ENCODE assay signal across 8 cellular contexts in the genomic region with DNA sequence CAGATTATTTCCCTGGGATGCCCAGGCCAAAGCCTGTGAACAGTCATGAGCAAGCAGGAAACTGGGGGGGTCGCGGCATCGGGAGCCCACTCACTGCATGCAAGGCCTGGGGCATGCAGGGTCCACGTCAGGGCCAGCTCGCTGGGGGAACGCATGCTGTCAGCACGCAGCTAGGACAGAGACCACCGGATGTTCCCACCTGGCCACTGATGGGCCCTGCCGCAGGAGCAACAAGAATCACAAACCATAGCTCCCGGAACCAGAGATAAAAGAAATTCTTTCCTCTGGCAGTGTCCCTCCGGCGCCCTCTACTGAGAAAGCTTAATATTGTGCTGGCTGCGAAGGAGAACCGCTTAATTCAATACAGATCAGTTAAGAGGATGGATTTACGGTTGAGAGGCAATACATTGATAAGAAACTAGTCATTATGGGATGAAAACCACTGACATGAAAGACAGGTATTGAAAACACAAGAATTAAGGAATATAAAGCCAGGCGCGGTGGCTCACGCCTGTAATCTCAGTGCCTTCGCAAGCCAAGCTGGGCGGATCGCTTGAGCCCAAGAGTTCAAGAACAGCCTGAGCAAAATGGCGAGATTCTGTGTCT. TPM values are rescaled to one million over a fixed set of nuclear protein-coding genes. Genes with fewer than 3 reads are reported as not detected.
A peak's percentile ranks its signal among the peaks of the same experiment; 100 is the strongest.
DNase-seq lines count a peak whose midpoint lies in the region; ATAC-seq, FAIRE-seq and TF ChIP-seq lines count a peak whose summit lies in the region.

No MANE protein-coding gene starts in this region.

- peak overlapping the region; percentile 45 for H2AFZ ChIP-seq in GM23338

- TF ChIP-seq CTCF in A549 (IDR thresholded peaks at IDR 0.05) (peak; percentile 72), GM23338 (conservative IDR thresholded peaks at IDR 0.05; ENCODE audit: low read depth in 2 of 2) (peak; percentile 84 to 88), lung (IDR thresholded peaks at IDR 0.05; ENCODE audit: control extremely low read depth, extremely low read depth) (peak; percentile 76)

- H3F3A ChIP-seq in GM23338 (replicated peaks; ENCODE audit: low read depth) = no peaks in the 10 kb centered on the region

- CTCF ChIA-PET in A549 (lab: Yijun Ruan, JAX) = interaction anchor here (0.6 to 6.0 kb wide), 48 partner anchors 8 to 598 kb away, joined by 3 to 95 read pairs (median 4); partner anchors contain the start of genes DDR1, MUCL3, PSORS1C1 and VARS2

- peak overlapping the region; percentile 37; the same call in 2 of the 3 replicates for H3K4me3 Mint-ChIP-seq in GM23338

- peak overlapping the region; percentile 57 for H3K4me2 ChIP-seq in A549
- no peak overlapping the region for H3K4me2 ChIP-seq in GM23338

- DNase-seq in A549 (ENCODE audit: low read depth in 1 of 2, low spot score in 1 of 2) = peak; percentile 53 to 55
- DNase-seq in GM23338 (ENCODE audit: low spot score) = peak; percentile 95
- peak; percentile 79 for DNase-seq in NCI-H748 (lab: John Stamatoyannopoulos, UW; ENCODE audit: unreplicated experiment)
- DNase-seq in activated CD4-positive, alpha-beta T cell treated with anti-CD3 and anti-CD28 coated beads, Interleukin-2, amount 50 U/mL, for 4 hours = peak; percentile 63 to 66
- peak; percentile 36 to 65 for DNase-seq in dermis microvascular lymphatic vessel endothelial cell (ENCODE audit: low read depth in 2 of 2)
- peak; percentile 65 for DNase-seq in lung (ENCODE audit: low spot score)
- peak; percentile 54 for DNase-seq in stimulated activated CD8-positive, alpha-beta memory T cell treated with anti-CD3 and anti-CD28 coated beads, Interleukin-12 subunit alpha, Interleukin-12 subunit beta, amount 100 ng/mL, for 1 hour (ENCODE audit: low read depth)

- peak; percentile 70 to 71 for TF ChIP-seq RAD21 in A549 (conservative IDR thresholded peaks at IDR 0.05 in 1 of 2, IDR thresholded peaks at IDR 0.05 in 1 of 2)

- peak overlapping the region in 1 of 2 experiments; percentile 84; a peak in 3 of 6 replicates for H3K27ac ChIP-seq in A549
- H3K27ac ChIP-seq in GM23338 (ENCODE audit: low read depth) = no peak overlapping the region
- H3K27ac ChIP-seq in lung (ENCODE audit: low read depth in 1 of 2, low read length in 1 of 2) = no peak overlapping the region

- POLR2A ChIA-PET in A549 (lab: Yijun Ruan, JAX) = interaction anchor here (0.7 to 1.5 kb wide), 4 partner anchors 35 to 172 kb away, joined by 3 to 7 read pairs (median 4); partner anchors contain the start of genes PSORS1C1 and VARS2

- H3K36me3 ChIP-seq in GM23338 (ENCODE audit: insufficient read depth) (no peaks in the 10 kb centered on the region), lung (ENCODE audit: control insufficient read depth in 2 of 2, insufficient read depth in 2 of 2, low read length in 2 of 2) (no peaks in the 10 kb centered on the region)

- H3K79me2 ChIP-seq in GM23338 (replicated peaks; ENCODE audit: insufficient read depth) = no peaks in the 10 kb centered on the region

- H3K4me1 ChIP-seq in A549 (no peaks in the 10 kb centered on the region), GM23338 (ENCODE audit: insufficient read depth) (peaks cover 3% of the 10 kb centered on the region; the same call in 1 of the 2 replicates), lung (ENCODE audit: control insufficient read depth in 2 of 2, insufficient read depth in 2 of 2, low read length in 2 of 2) (peaks cover 0 to 6% of the 10 kb centered on the region in 2 donors)

- peak overlapping the region; percentile 93 for H3K27ac Mint-ChIP-seq in GM23338

- peaks cover 17% of the 10 kb centered on the region for H3K4me1 Mint-ChIP-seq in GM23338

- FAIRE-seq in A549 (lab: Jason Lieb, UNC) = no peak

- H3K9me3 ChIP-seq in A549 (no peaks in the 10 kb centered on the region), lung (ENCODE audit: control insufficient read depth in 2 of 2, insufficient read depth in 1 of 2, low read length in 1 of 2) (no peaks in the 10 kb centered on the region)

- peak; percentile 81 to 91 for ATAC-seq in A549
- peak; percentile 82 for ATAC-seq in GM23338
- no peak for ATAC-seq in lung (ENCODE audit: insufficient read depth, low FRiP score)
- ATAC-seq in GM21526 (IDR thresholded peaks at IDR 0.05; ENCODE audit: low FRiP score, unreplicated experiment) = no peak

- no peak for TF ChIP-seq EP300 in A549 (IDR thresholded peaks at IDR 0.05)

- no peaks in the 10 kb centered on the region for H4K20me1 ChIP-seq in GM23338 (replicated peaks; ENCODE audit: insufficient read depth)

- H3K9me2 ChIP-seq in GM23338 (ENCODE audit: insufficient read depth) = no peaks in the 10 kb centered on the region

- no peaks in the 10 kb centered on the region for H3K36me3 Mint-ChIP-seq in GM23338 (ENCODE audit: low read depth)

- WGBS in A549 (ENCODE audit: missing lambda C conversion rate) = 38% methylated on average over 15 of the region's 22 CpGs
- 22% methylated on average over 22 of the region's 22 CpGs for WGBS in lung, 2 donors

- no peak for TF ChIP-seq POLR2A in A549 (IDR thresholded peaks at IDR 0.05; ENCODE audit: low read length)

- peaks cover 13% of the 10 kb centered on the region for H3K27me3 Mint-ChIP-seq in GM23338 (ENCODE audit: insufficient read depth, low read depth, poor library complexity)

- H3K9me3 Mint-ChIP-seq in GM23338 = no peaks in the 10 kb centered on the region

- H3K4me3 ChIP-seq in A549 (no peak overlapping the region), GM23338 (no peak overlapping the region), lung (no peak overlapping the region)

- no peaks in the 10 kb centered on the region for H3K27me3 ChIP-seq in GM23338 (ENCODE audit: insufficient read depth)
- no peaks in the 10 kb centered on the region for H3K27me3 ChIP-seq in lung (ENCODE audit: control insufficient read depth, insufficient read depth)

TF ChIP-seq in A549, 52 proteins besides CTCF, POLR2A, EP300 and RAD21 (continues in another document):
- TF ChIP-seq ZNF302 (CRISPR knock-in tag; IDR thresholded peaks at IDR 0.05) = no peak
- no peak for TF ChIP-seq ZSCAN20 (CRISPR knock-in tag; IDR thresholded peaks at IDR 0.05)
- TF ChIP-seq RFX5 (IDR thresholded peaks at IDR 0.05) = no peak
- TF ChIP-seq SMC3 (IDR thresholded peaks at IDR 0.05) = peak; percentile 71
- no peak for TF ChIP-seq KDM1A (IDR thresholded peaks at IDR 0.05; ENCODE audit: low read depth)

TF ChIP-seq in GM23338, 12 proteins besides CTCF, POLR2A, EP300 and RAD21:
- no peak for TF ChIP-seq EZH2 (IDR thresholded peaks at IDR 0.05; ENCODE audit: low read depth, unreplicated experiment)

RNA-seq across cellular contexts. Expression of gene C6orf15, which starts 32.6 kb away (rescaled TPM):
- not detected in 2 replicates for polyA plus RNA-seq in A549 (2011; rRNA removed)
- not detected in 2 replicates for polyA plus RNA-seq in A549 (2012; cell fraction: cytosol; rRNA removed)
- not detected in 2 replicates for polyA plus RNA-seq in A549 (2012; cell fraction: nucleus; rRNA removed)
- polyA plus RNA-seq in A549 (2017; fragmentation: RNase III; extraction: RNeasy Plus Mini Kit Qiagen cat#74134 plus additional on column Dnase treatment) = not detected in 3 replicates
- not detected in 2 replicates for polyA minus RNA-seq in A549 (2011; rRNA and poly(A)+ RNA removed)
- total RNA-seq in GM23338 (2014; rRNA removed; shearing (Covaris generic)) = not detected in 2 replicates
- polyA plus RNA-seq in GM23338 (2016; fragmentation: Nextera tagmentation; extraction: Ambion mirVana) = not detected in 2 replicates
- total RNA-seq in dermis microvascular lymphatic vessel endothelial cell = not detected in 2 replicates
- not detected for total RNA-seq in lung
- not detected for polyA plus RNA-seq in lung

RNA-seq across cellular contexts. Expression of gene PSORS1C1, which starts 34.8 kb away (rescaled TPM):
- 2.3 and 5.8 TPM in 2 replicates for polyA plus RNA-seq in A549 (2011; rRNA removed)
- 2.2 and 3.1 TPM in 2 replicates for polyA plus RNA-seq in A549 (2012; cell fraction: cytosol; rRNA removed)
- polyA plus RNA-seq in A549 (2012; cell fraction: nucleus; rRNA removed) = 6.1 and 8.7 TPM in 2 replicates
- 3.0 to 4.3 TPM (median 4.3 TPM) in 3 replicates for polyA plus RNA-seq in A549 (2017; fragmentation: RNase III; extraction: RNeasy Plus Mini Kit Qiagen cat#74134 plus additional on column Dnase treatment)
- 6.4 and 7.4 TPM in 2 replicates for polyA minus RNA-seq in A549 (2011; rRNA and poly(A)+ RNA removed)
- 0.16 TPM in 1 of 2 replicates, not detected in the other for total RNA-seq in GM23338 (2014; rRNA removed; shearing (Covaris generic))
- not detected in 2 replicates for polyA plus RNA-seq in GM23338 (2016; fragmentation: Nextera tagmentation; extraction: Ambion mirVana)
- total RNA-seq in dermis microvascular lymphatic vessel endothelial cell = 3.7 and 3.8 TPM in 2 replicates
- total RNA-seq in lung = 1 to 10 TPM; 1.1 to 2.6 TPM
- polyA plus RNA-seq in lung = 10 to 100 TPM in 1 of 2 donors, 1 to 10 TPM in 1; 2.3 to 10.8 TPM

RNA-seq across cellular contexts. Expression of gene CDSN, which starts 40.5 kb away (rescaled TPM):
- polyA plus RNA-seq in A549 (2011; rRNA removed) = not detected in 2 replicates
- polyA plus RNA-seq in A549 (2012; cell fraction: cytosol; rRNA removed) = not detected in 2 replicates
- polyA plus RNA-seq in A549 (2012; cell fraction: nucleus; rRNA removed) = not detected in 2 replicates
- not detected in 3 replicates for polyA plus RNA-seq in A549 (2017; fragmentation: RNase III; extraction: RNeasy Plus Mini Kit Qiagen cat#74134 plus additional on column Dnase treatment)
- polyA minus RNA-seq in A549 (2011; rRNA and poly(A)+ RNA removed) = not detected in 2 replicates
- 0.07 TPM in 1 of 2 replicates, not detected in the other for total RNA-seq in GM23338 (2014; rRNA removed; shearing (Covaris generic))
- not detected in 2 replicates for polyA plus RNA-seq in GM23338 (2016; fragmentation: Nextera tagmentation; extraction: Ambion mirVana)
- total RNA-seq in dermis microvascular lymphatic vessel endothelial cell = under 0.01 TPM in 1 of 2 replicates, not detected in the other
- under 1 TPM in 1 of 2 donors, not detected in 1; 0.06 TPM for total RNA-seq in lung
- under 1 TPM; 0.05 to 0.10 TPM for polyA plus RNA-seq in lung

RNA-seq across cellular contexts. Expression of gene PSORS1C2, which starts 59.1 kb away (rescaled TPM):
- polyA plus RNA-seq in A549 (2011; rRNA removed) = not detected in 2 replicates
- polyA plus RNA-seq in A549 (2012; cell fraction: cytosol; rRNA removed) = not detected in 2 replicates
- polyA plus RNA-seq in A549 (2012; cell fraction: nucleus; rRNA removed) = 0.05 TPM in 1 of 2 replicates, not detected in the other
- polyA plus RNA-seq in A549 (2017; fragmentation: RNase III; extraction: RNeasy Plus Mini Kit Qiagen cat#74134 plus additional on column Dnase treatment) = 0.08 TPM in 1 of 3 replicates, not detected in the others
- not detected in 2 replicates for polyA minus RNA-seq in A549 (2011; rRNA and poly(A)+ RNA removed)
- total RNA-seq in GM23338 (2014; rRNA removed; shearing (Covaris generic)) = not detected in 2 replicates
- 0.47 and 1.3 TPM in 2 replicates for polyA plus RNA-seq in GM23338 (2016; fragmentation: Nextera tagmentation; extraction: Ambion mirVana)
- total RNA-seq in dermis microvascular lymphatic vessel endothelial cell = not detected in 2 replicates
- not detected for total RNA-seq in lung
- polyA plus RNA-seq in lung = not detected

Comparison
In these comparisons a context has a peak if more than half of its experiments do, and no peak if none do; other contexts are left out.
1. ATAC-seq: peak in A549 (2 of 2) and GM23338 (single experiment); none in lung (single experiment) and GM21526 (single experiment).
2. Peak in every context shown above with its lines, with median percentiles within 50 percentile points of each other: DNase-seq and CTCF ChIP-seq.